ENCODE assay signal across 14 cellular contexts in the genomic region with DNA sequence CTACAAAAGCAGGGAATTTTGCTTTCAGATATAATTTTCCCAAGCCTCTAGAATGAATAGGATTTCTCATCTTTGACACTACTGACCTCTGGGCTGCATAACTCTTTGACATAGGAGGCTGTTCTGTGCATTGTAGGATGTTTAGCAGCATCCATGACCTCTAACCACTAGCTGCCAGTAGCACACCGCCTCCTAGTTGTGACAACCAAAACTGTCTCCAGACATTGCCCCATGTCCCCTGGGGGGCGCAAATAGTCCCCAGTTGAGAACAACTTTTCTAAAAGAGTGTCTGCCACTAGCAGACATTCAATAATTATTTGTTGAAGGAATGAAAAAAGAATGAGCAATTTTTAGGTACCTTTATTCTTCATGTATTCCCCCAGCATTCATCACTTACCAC. TPM values are rescaled to one million over a fixed set of nuclear protein-coding genes. Genes with fewer than 3 reads are reported as not detected.
A peak's percentile ranks its signal among the peaks of the same experiment; 100 is the strongest.
DNase-seq lines count a peak whose midpoint lies in the region; ATAC-seq and TF ChIP-seq lines count a peak whose summit lies in the region.
"Had no signal": no experiment of that assay in that cellular context is flagged by ENCODE, and none has a peak within 500 bp of the region (broad histone marks: within the 10 kb centered on the region; RNA-seq: fewer than 3 reads in every experiment).

No MANE protein-coding gene starts in this region.

- DNase-seq in MCF 10A (ENCODE audit: unreplicated experiment) (no peak), mammary epithelial cell (no peak), MM.1S (no peak), choroid plexus epithelial cell (ENCODE audit: low read depth) (no peak), smooth muscle cell (lab: John Stamatoyannopoulos, UW; ENCODE audit: unreplicated experiment) (no peak), amygdala (lab: John Stamatoyannopoulos, UW) (no peak)
- DNase-seq in activated T-cell treated with anti-CD3 and anti-CD28 coated beads, Interleukin-2, amount 50 U/mL, for 72 hours, result no peak
- DNase-seq: dermis blood vessel endothelial cell, lower lobe of right lung, NCI-H2171 treated with DMSO at 0.1 percent for 48 hours, nucleus accumbens had no signal

- H3K27me3 Mint-ChIP-seq in MCF 10A (ENCODE audit: insufficient read depth, unreplicated experiment), result peaks cover 19% of the 10 kb centered on the region
- H3K27me3 Mint-ChIP-seq in activated T-cell treated with anti-CD3 and anti-CD28 coated beads, Interleukin-2, amount 50 U/mL, for 72 hours (ENCODE audit: low read depth), result peaks cover 17% of the 10 kb centered on the region

- peaks cover 4% of the 10 kb centered on the region for H3K4me1 Mint-ChIP-seq in MCF 10A (ENCODE audit: insufficient read depth, unreplicated experiment)
- H3K4me1 Mint-ChIP-seq in activated T-cell treated with anti-CD3 and anti-CD28 coated beads, Interleukin-2, amount 50 U/mL, for 72 hours (ENCODE audit: low read depth), result no peaks in the 10 kb centered on the region

- WGBS in mammary epithelial cell (ENCODE audit: low coverage, missing lambda C conversion rate), result 73% methylated on average over 2 of the region's 2 CpGs
- WGBS in smooth muscle cell (ENCODE audit: low lambda C conversion rate), result 22% methylated on average over 2 of the region's 2 CpGs

- BruUV-seq in MCF 10A (replicated peaks; lab: Mats Ljungman, UMichigan), result no TSS peak
- no TSS peak for BruUV-seq in mammary epithelial cell (replicated peaks; lab: Mats Ljungman, UMichigan)

- H3K4me2 ChIP-seq in mammary epithelial cell (ENCODE audit: insufficient read depth, low read depth, low read length), result no peak overlapping the region
- H3K4me2 ChIP-seq in MM.1S (ENCODE audit: low read depth, low read length), result no peak overlapping the region
- H3K4me2 ChIP-seq in smooth muscle cell, result no peak overlapping the region

- H3K36me3 ChIP-seq in mammary epithelial cell (ENCODE audit: insufficient read depth, low read length), result no peaks in the 10 kb centered on the region
- no peaks in the 10 kb centered on the region for H3K36me3 ChIP-seq in MM.1S (replicated peaks; ENCODE audit: insufficient read depth, low read length)
- no peaks in the 10 kb centered on the region for H3K36me3 ChIP-seq in smooth muscle cell (ENCODE audit: low read depth)
- H3K36me3 ChIP-seq: lower lobe of right lung had no signal

- H3K4me3 Mint-ChIP-seq in MCF 10A (ENCODE audit: unreplicated experiment), result no peak overlapping the region
- H3K4me3 Mint-ChIP-seq in activated T-cell treated with anti-CD3 and anti-CD28 coated beads, Interleukin-2, amount 50 U/mL, for 72 hours, result no peak overlapping the region

- POLR2A ChIA-PET in MCF 10A (lab: Yijun Ruan, JAX), result no interaction called here

- CTCF ChIA-PET in MCF 10A (lab: Yijun Ruan, JAX) (no interaction called here), mammary epithelial cell (lab: Charles Lee; ENCODE audit: low non-redundant PET) (no interaction called here)

- intact Hi-C loops in MCF 10A (cut with micrococcal nuclease), result no loop called here
- intact Hi-C loops in mammary epithelial cell (cut with micrococcal nuclease), result no loop called here

- no peak overlapping the region for H3K27ac Mint-ChIP-seq in MCF 10A (ENCODE audit: low read depth, unreplicated experiment)
- no peak overlapping the region for H3K27ac Mint-ChIP-seq in activated T-cell treated with anti-CD3 and anti-CD28 coated beads, Interleukin-2, amount 50 U/mL, for 72 hours

- no peak overlapping the region for H2AFZ ChIP-seq in mammary epithelial cell (ENCODE audit: low read depth, low read length)
- H2AFZ ChIP-seq in MM.1S (ENCODE audit: low read length), result no peak overlapping the region
- no peak overlapping the region for H2AFZ ChIP-seq in smooth muscle cell (ENCODE audit: low read depth)

- ATAC-seq in HG03432 (IDR thresholded peaks at IDR 0.05; ENCODE audit: unreplicated experiment), result no peak
- ATAC-seq in activated T-cell treated with anti-CD3 and anti-CD28 coated beads, Interleukin-2, amount 50 U/mL, for 72 hours (replicated peaks in 1 of 2), result no peak
- ATAC-seq: lower lobe of right lung had no signal

- H3K27ac ChIP-seq in mammary epithelial cell (ENCODE audit: insufficient read depth, low read depth, low read length), result no peak overlapping the region
- H3K27ac ChIP-seq in MM.1S (ENCODE audit: low read length), result no peak overlapping the region
- H3K27ac ChIP-seq in smooth muscle cell (ENCODE audit: low read depth), result no peak overlapping the region
- H3K27ac ChIP-seq: lower lobe of right lung had no signal

- H4K20me1 ChIP-seq in mammary epithelial cell (ENCODE audit: insufficient read depth, low read length) (no peaks in the 10 kb centered on the region), MM.1S (ENCODE audit: insufficient read depth, low read length) (no peaks in the 10 kb centered on the region), smooth muscle cell (ENCODE audit: low read depth) (no peaks in the 10 kb centered on the region)

- H3K4me1 ChIP-seq in mammary epithelial cell (ENCODE audit: insufficient read depth, low read length), result no peaks in the 10 kb centered on the region
- no peaks in the 10 kb centered on the region for H3K4me1 ChIP-seq in MM.1S (ENCODE audit: low read length)
- no peaks in the 10 kb centered on the region for H3K4me1 ChIP-seq in smooth muscle cell (ENCODE audit: low read depth)
- H3K4me1 ChIP-seq: lower lobe of right lung had no signal

- H3K9me3 Mint-ChIP-seq in MCF 10A (ENCODE audit: unreplicated experiment), result no peaks in the 10 kb centered on the region
- no peaks in the 10 kb centered on the region for H3K9me3 Mint-ChIP-seq in activated T-cell treated with anti-CD3 and anti-CD28 coated beads, Interleukin-2, amount 50 U/mL, for 72 hours

- in situ Hi-C loops in mammary epithelial cell (cut with MboI; ENCODE audit: low sequenced_read_pairs in 2 of 2), result no loop called here

- H3K79me2 ChIP-seq in mammary epithelial cell (ENCODE audit: insufficient read depth, low read length) (no peaks in the 10 kb centered on the region), MM.1S (ENCODE audit: low read length) (no peaks in the 10 kb centered on the region), smooth muscle cell (ENCODE audit: low read depth) (no peaks in the 10 kb centered on the region)

- H3K27me3 ChIP-seq in mammary epithelial cell (ENCODE audit: insufficient read depth, low read length), result peaks cover 4% of the 10 kb centered on the region
- H3K27me3 ChIP-seq in MM.1S (replicated peaks; ENCODE audit: insufficient read depth, low read length), result no peaks in the 10 kb centered on the region
- peaks cover 32% of the 10 kb centered on the region for H3K27me3 ChIP-seq in smooth muscle cell (ENCODE audit: low read depth)

- H3K4me3 ChIP-seq in mammary epithelial cell (replicated peaks in 1 of 3; ENCODE audit: insufficient read depth in 1 of 3, low read depth in 2 of 3, low read length in 3 of 3) (no peak overlapping the region), MM.1S (ENCODE audit: low read length) (no peak overlapping the region), choroid plexus epithelial cell (ENCODE audit: low read depth, low read length) (no peak overlapping the region), smooth muscle cell (no peak overlapping the region)
- H3K4me3 ChIP-seq: lower lobe of right lung had no signal

- TF ChIP-seq CTCF in MCF 10A (IDR thresholded peaks at IDR 0.05; ENCODE audit: unreplicated experiment) (peak; percentile 16), mammary epithelial cell (conservative IDR thresholded peaks at IDR 0.05 in 1 of 2, IDR thresholded peaks at IDR 0.05 in 1 of 2; ENCODE audit: extremely low read depth in 1 of 2, insufficient read depth in 1 of 2, low read depth in 1 of 2, low read length in 2 of 2) (no peak), MM.1S (IDR thresholded peaks at IDR 0.05; ENCODE audit: low read length) (peak; percentile 16; the same call in 1 of the 2 replicates), choroid plexus epithelial cell (conservative IDR thresholded peaks at IDR 0.05; ENCODE audit: low read depth, low read length) (peak; percentile 31), smooth muscle cell (IDR thresholded peaks at IDR 0.05; ENCODE audit: borderline replicate concordance, insufficient read depth, poor library complexity, severe bottlenecking) (peak; percentile 11)

- H3K9ac ChIP-seq in mammary epithelial cell (ENCODE audit: insufficient read depth, low read length) (no peak overlapping the region), MM.1S (ENCODE audit: low read length) (no peak overlapping the region), smooth muscle cell (ENCODE audit: low read depth) (no peak overlapping the region)

- H3K36me3 Mint-ChIP-seq in MCF 10A (ENCODE audit: insufficient read depth, unreplicated experiment), result no peaks in the 10 kb centered on the region
- H3K36me3 Mint-ChIP-seq in activated T-cell treated with anti-CD3 and anti-CD28 coated beads, Interleukin-2, amount 50 U/mL, for 72 hours (ENCODE audit: insufficient read depth in 2 of 2), result no peaks in the 10 kb centered on the region

- H3F3A ChIP-seq in MM.1S (ENCODE audit: insufficient read depth, low read length) (no peaks in the 10 kb centered on the region), smooth muscle cell (ENCODE audit: low read depth) (no peaks in the 10 kb centered on the region)

- dilution Hi-C loops in mammary epithelial cell (cut with HindIII; ENCODE audit: low sequenced_read_pairs), result no loop called here

- no peaks in the 10 kb centered on the region for H3K9me2 ChIP-seq in MM.1S (replicated peaks; ENCODE audit: insufficient read depth, low read length)

- no peaks in the 10 kb centered on the region for H3K9me3 ChIP-seq in mammary epithelial cell (replicated peaks; ENCODE audit: insufficient read depth, low read length)
- no peaks in the 10 kb centered on the region for H3K9me3 ChIP-seq in MM.1S (replicated peaks; ENCODE audit: insufficient read depth, low read length)
- H3K9me3 ChIP-seq in smooth muscle cell (replicated peaks; ENCODE audit: low read depth), result no peaks in the 10 kb centered on the region
- H3K9me3 ChIP-seq: lower lobe of right lung had no signal

RNA-seq across cellular contexts. Expression of a gene that starts 51.8 kb away (rescaled TPM):
- total RNA-seq in MCF 10A (2022) (0.16 TPM in 1 of 2 replicates, not detected in the other), mammary epithelial cell (not detected), smooth muscle cell (0.04 TPM in 1 of 2 replicates, not detected in the other)
- polyA plus RNA-seq in mammary epithelial cell (0.02 TPM), smooth muscle cell (0.28 TPM in 1 of 2 replicates, not detected in the other)
- not detected for polyA minus RNA-seq in mammary epithelial cell
- not detected for total RNA-seq in activated T-cell treated with anti-CD3 and anti-CD28 coated beads, Interleukin-2, amount 50 U/mL, for 72 hours
- total RNA-seq: dermis blood vessel endothelial cell, G401, lower lobe of right lung, RPMI7951 had no signal

RNA-seq across cellular contexts. Expression of a gene that starts 56.7 kb away (rescaled TPM):
- 128 and 134 TPM in 2 replicates for total RNA-seq in MCF 10A (2022)
- 10 to 100 TPM; 53.8 to 78.0 TPM for total RNA-seq in mammary epithelial cell
- 54.0 TPM for polyA plus RNA-seq in mammary epithelial cell
- polyA minus RNA-seq in mammary epithelial cell, result 81.1 TPM
- total RNA-seq in smooth muscle cell, result 72.0 and 87.5 TPM in 2 replicates
- polyA plus RNA-seq in smooth muscle cell, result 48.8 and 64.1 TPM in 2 replicates
- total RNA-seq in activated T-cell treated with anti-CD3 and anti-CD28 coated beads, Interleukin-2, amount 50 U/mL, for 72 hours, result 10 to 100 TPM; 84.5 to 94.1 TPM

Comparison
In these comparisons a context has a peak if more than half of its experiments do, and no peak if none do; other contexts are left out.
1. CTCF ChIP-seq: peak in MCF 10A (single experiment), MM.1S (single experiment), choroid plexus epithelial cell (single experiment) and smooth muscle cell (single experiment); none in mammary epithelial cell (0 of 2).